9 cellular contexts compared by ENCODE assay signal in genomic region chr17:39626671-39627169, GRCh38. TPM values are rescaled to one million over a fixed set of nuclear protein-coding genes. Genes with fewer than 3 reads are reported as not detected.
DNase-seq lines count a peak whose midpoint lies in the region; ATAC-seq and TF ChIP-seq lines count a peak whose summit lies in the region.
"Had no signal": no experiment of that assay in that cellular context is flagged by ENCODE, and none has a peak within 500 bp of the region (broad histone marks: within the 10 kb centered on the region; RNA-seq: fewer than 3 reads in every experiment).

Gene PPP1R1B, plus strand, starts transcription at chr17:39626952. Its CDS starts 441 bp downstream, at chr17:39627393.

- peak within 1 kb of the TSS; percentile 68 for H4K8ac ChIP-seq in neuronal stem cell (ENCODE audit: low read depth, low read length)

- CTCF ChIA-PET in HEK293T (lab: Yijun Ruan, JAX): no interaction called here

- H2BK12ac ChIP-seq in neuronal stem cell (ENCODE audit: low read length): peak within 1 kb of the TSS; percentile 10

- H4K91ac ChIP-seq in neuronal stem cell (ENCODE audit: low read depth, low read length, poor library complexity): peak within 1 kb of the TSS; percentile 54

- H2BK120ac ChIP-seq in neuronal stem cell (ENCODE audit: low read depth, low read length): no peak within 1 kb of the TSS

- peaks cover 0 to 83% (median 27%) of the 10 kb centered on the region in 4 donors for H3K27me3 ChIP-seq in esophagus muscularis mucosa
- H3K27me3 ChIP-seq in neuronal stem cell (ENCODE audit: control insufficient read depth in 3 of 3, insufficient read depth in 3 of 3, low read depth in 1 of 3, low read length in 3 of 3): peaks cover 2 to 76% (median 45%) of the 10 kb centered on the region in 3 experiments

- TF ChIP-seq CTCF in AG09309 (IDR thresholded peaks at IDR 0.05; ENCODE audit: control insufficient read depth, insufficient read depth, low read depth, low read length, missing control alignments): no peak
- TF ChIP-seq CTCF in esophagus muscularis mucosa (IDR thresholded peaks at IDR 0.05): no peak

- no peak within 1 kb of the TSS for H2BK5ac ChIP-seq in neuronal stem cell (ENCODE audit: low read length)

- peak within 1 kb of the TSS; percentile 52 for H3K23ac ChIP-seq in neuronal stem cell (ENCODE audit: low read depth, low read length, poor library complexity)

- POLR2A ChIA-PET in HEK293T (lab: Yijun Ruan, JAX): no interaction called here

- H3K4ac ChIP-seq in neuronal stem cell (ENCODE audit: low read length): no peak within 1 kb of the TSS

- H2AFZ ChIP-seq in neuronal stem cell (ENCODE audit: low read length): peak within 1 kb of the TSS; percentile 84

- H3K9me3 ChIP-seq in esophagus muscularis mucosa: no peaks in the 10 kb centered on the region
- H3K9me3 ChIP-seq in neuronal stem cell (replicated peaks in 1 of 2; ENCODE audit: control insufficient read depth in 2 of 2, insufficient read depth in 1 of 2, low read depth in 1 of 2, low read length in 2 of 2): no peaks in the 10 kb centered on the region

- TF ChIP-seq POLR2A in esophagus muscularis mucosa (IDR thresholded peaks at IDR 0.05; ENCODE audit: low read depth): no peak

- WGBS in esophagus muscularis mucosa: 2% methylated on average over 24 of the region's 25 CpGs
- WGBS in neuronal stem cell (ENCODE audit: extremely low coverage in 2 of 2, insufficient read length in 2 of 2, insufficient replicate concordance in 1 of 2), 2 donors: no CpG with 5 or more reads among the region's 25 CpGs

- TF ChIP-seq EP300 in esophagus muscularis mucosa (IDR thresholded peaks at IDR 0.05): no peak

- peak within 1 kb of the TSS; percentile 56 for H2AK5ac ChIP-seq in neuronal stem cell (ENCODE audit: low read depth, low read length)

- H3K36me3 ChIP-seq in esophagus muscularis mucosa (no peaks in the 10 kb centered on the region), neuronal stem cell (replicated peaks in 1 of 2; ENCODE audit: control insufficient read depth in 2 of 2, insufficient read depth in 2 of 2, low read length in 2 of 2) (no peaks in the 10 kb centered on the region)

- peaks cover 11 to 33% (median 28%) of the 10 kb centered on the region in 4 donors for H3K4me1 ChIP-seq in esophagus muscularis mucosa
- peaks cover 11 to 16% of the 10 kb centered on the region in 2 donors for H3K4me1 ChIP-seq in neuronal stem cell (ENCODE audit: control insufficient read depth in 2 of 2, insufficient read depth in 1 of 2, low read depth in 1 of 2, low read length in 2 of 2)

- H3K9ac ChIP-seq in neuronal stem cell (ENCODE audit: low read depth, low read length, poor library complexity): peak within 1 kb of the TSS; percentile 78

- H3K27ac ChIP-seq in esophagus muscularis mucosa (replicated peaks in 1 of 4) (peak within 1 kb of the TSS in 3 of 4 donors; percentile 1 to 50 (median 26)), neuronal stem cell (replicated peaks; ENCODE audit: low read length) (no peak within 1 kb of the TSS)

- H3K79me1 ChIP-seq in neuronal stem cell (ENCODE audit: low read depth, low read length): no peaks in the 10 kb centered on the region

- H3K4me2 ChIP-seq in neuronal stem cell (ENCODE audit: insufficient read depth, low read length, poor library complexity, severe bottlenecking): peak within 1 kb of the TSS; percentile 89

- DNase-seq in AG09309 (ENCODE audit: low read depth) (no peak), NCI-H69 (lab: John Stamatoyannopoulos, UW) (peak; percentile 79), esophagus muscularis mucosa (ENCODE audit: extremely low spot score) (no peak), neuronal stem cell (ENCODE audit: low spot score) (no peak), T-helper 1 cell (no peak), HEK293T (ENCODE audit: extremely low spot score) (no peak), KG1 (lab: John Stamatoyannopoulos, UW) (no peak)
- DNase-seq: NCI-H524 had no signal

- no peak for ATAC-seq in HG02588 (IDR thresholded peaks at IDR 0.05; ENCODE audit: unreplicated experiment)

- peak within 1 kb of the TSS; percentile 32 for H3K4me3 ChIP-seq in AG09309 (ENCODE audit: control insufficient read depth, low read depth, low read length)
- H3K4me3 ChIP-seq in esophagus muscularis mucosa: peak within 1 kb of the TSS; percentile 27 to 56 (median 41)
- peak within 1 kb of the TSS; percentile 40 to 77 for H3K4me3 ChIP-seq in neuronal stem cell (ENCODE audit: low read length in 2 of 2)

- peak within 1 kb of the TSS; percentile 65 for H3K18ac ChIP-seq in neuronal stem cell (ENCODE audit: low read length)

- H3K14ac ChIP-seq in neuronal stem cell (ENCODE audit: low read length): peak within 1 kb of the TSS; percentile 47

- intact Hi-C loops in esophagus muscularis mucosa (cut with DNase I): no loop called here

- H2BK15ac ChIP-seq in neuronal stem cell (ENCODE audit: low read length): peak within 1 kb of the TSS; percentile 68

TF ChIP-seq in HEK293T, 16 proteins besides CTCF, POLR2A, EP300 and RAD21:
- no peak for TF ChIP-seq LEF1 (IDR thresholded peaks at IDR 0.05; ENCODE audit: borderline replicate concordance)
- TF ChIP-seq ARNT (IDR thresholded peaks at IDR 0.05): no peak
- TF ChIP-seq FOXK2 (IDR thresholded peaks at IDR 0.05): no peak
- TF ChIP-seq NFRKB (IDR thresholded peaks at IDR 0.05): no peak
- no peak for TF ChIP-seq L3MBTL2 (conservative IDR thresholded peaks at IDR 0.05)
- TF ChIP-seq SUZ12 (IDR thresholded peaks at IDR 0.05): no peak
- TF ChIP-seq PKNOX1 (IDR thresholded peaks at IDR 0.05): no peak
- TF ChIP-seq FOXM1 (IDR thresholded peaks at IDR 0.05; ENCODE audit: borderline replicate concordance): no peak
- no peak for TF ChIP-seq BHLHE40 (IDR thresholded peaks at IDR 0.05; ENCODE audit: borderline replicate concordance)
- no peak for TF ChIP-seq ZNF384 (IDR thresholded peaks at IDR 0.05)
- TF ChIP-seq SP1 (IDR thresholded peaks at IDR 0.05): no peak
- TF ChIP-seq HDGF (IDR thresholded peaks at IDR 0.05; ENCODE audit: borderline replicate concordance): no peak
- no peak for TF ChIP-seq CTBP1 (IDR thresholded peaks at IDR 0.05; ENCODE audit: borderline replicate concordance)
- no peak for TF ChIP-seq TARDBP (IDR thresholded peaks at IDR 0.05)
- no peak for TF ChIP-seq FOXA1 (IDR thresholded peaks at IDR 0.05)
- TF ChIP-seq ELF4 (IDR thresholded peaks at IDR 0.05): no peak

RNA-seq across cellular contexts. Expression of gene PPP1R1B, which starts in this region (rescaled TPM):
- 10 to 100 TPM in 2 of 4 donors, 1 to 10 TPM in 2; 4.9 to 14.8 (median 9.8) TPM for total RNA-seq in esophagus muscularis mucosa
- 0.39 TPM for polyA plus RNA-seq in neuronal stem cell (2013, experiment 1 of 2)
- polyA plus RNA-seq in neuronal stem cell (2013, experiment 2 of 2): 0.21 TPM
